Comparison of ENCODE assay signal across 1 cellular context in genomic region chr5:123170816-123171345, GRCh38.
TF ChIP-seq lines count a peak whose summit lies in the region.

No MANE protein-coding gene starts in this region.

TF ChIP-seq in GM23338, 12 proteins besides CTCF, POLR2A, EP300 and RAD21 (continued from another document):
- no peak for TF ChIP-seq ETS1 (IDR thresholded peaks at IDR 0.05)
- TF ChIP-seq STAT1 (IDR thresholded peaks at IDR 0.05; ENCODE audit: unreplicated experiment), result no peak
- no peak for TF ChIP-seq ZNF462 (CRISPR knock-in tag; IDR thresholded peaks at IDR 0.05)
- TF ChIP-seq JUNB (IDR thresholded peaks at IDR 0.05; ENCODE audit: unreplicated experiment), result no peak
- no peak for TF ChIP-seq POLR2AphosphoS5 (IDR thresholded peaks at IDR 0.05; ENCODE audit: low read depth)
- TF ChIP-seq ZNF331 (CRISPR knock-in tag; IDR thresholded peaks at IDR 0.05; ENCODE audit: low read depth), result no peak
- no peak for TF ChIP-seq NANOG (IDR thresholded peaks at IDR 0.05; ENCODE audit: borderline replicate concordance)
- no peak for TF ChIP-seq EZH2phosphoT487 (IDR thresholded peaks at IDR 0.05; ENCODE audit: unreplicated experiment)
- no peak for TF ChIP-seq CREB1 (CRISPR knock-in tag; IDR thresholded peaks at IDR 0.05; ENCODE audit: low read depth)
- TF ChIP-seq EZH2 (IDR thresholded peaks at IDR 0.05; ENCODE audit: low read depth, unreplicated experiment), result no peak
